Comparison of ENCODE assay signal across 1 cellular context in the genomic region with DNA sequence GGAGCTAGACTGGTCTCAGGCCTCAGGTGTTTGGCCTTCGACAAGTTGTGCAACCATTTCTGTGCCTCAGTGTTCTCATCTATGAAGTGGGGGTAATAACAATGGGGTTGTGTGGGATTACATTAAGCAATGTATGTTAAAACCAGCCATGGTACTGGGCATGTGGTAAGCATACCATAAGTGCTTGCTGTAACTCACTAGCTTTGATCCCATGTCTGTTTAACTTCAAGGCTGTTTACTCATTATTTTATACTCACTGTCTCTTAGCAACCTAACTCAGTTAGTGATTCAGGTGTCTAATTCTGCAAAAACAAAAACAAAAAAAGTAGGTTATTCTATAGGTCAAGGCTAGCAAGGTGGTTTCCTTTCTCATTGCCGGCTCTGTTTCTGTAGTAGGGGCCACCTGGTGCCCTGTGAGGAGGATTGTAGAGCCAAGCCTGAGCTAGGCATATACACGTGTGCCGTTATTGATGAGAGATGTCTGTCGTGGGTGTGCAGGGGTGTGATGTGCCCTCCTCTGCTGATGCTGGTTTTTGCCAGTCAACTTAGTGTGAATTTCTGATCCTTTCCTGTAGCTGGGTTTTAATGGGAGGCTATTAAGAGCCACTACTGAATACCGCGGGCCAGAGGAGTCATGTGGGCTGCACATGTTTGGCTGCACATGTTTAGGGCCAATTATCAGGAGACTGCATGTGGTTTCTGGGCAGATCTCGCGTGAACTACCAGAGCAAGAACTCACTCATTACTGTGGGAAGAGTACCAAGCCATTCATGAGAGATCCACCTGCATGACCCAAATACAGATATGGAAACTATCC.
TF ChIP-seq lines count a peak whose summit lies in the region.

No MANE protein-coding gene starts in this region.

TF ChIP-seq in IMR-90, 13 proteins besides CTCF, POLR2A, EP300 and RAD21:
- TF ChIP-seq CEBPB (IDR thresholded peaks at IDR 0.05; ENCODE audit: low read depth, low read length): peak; percentile 76
- TF ChIP-seq, protein P1, sequence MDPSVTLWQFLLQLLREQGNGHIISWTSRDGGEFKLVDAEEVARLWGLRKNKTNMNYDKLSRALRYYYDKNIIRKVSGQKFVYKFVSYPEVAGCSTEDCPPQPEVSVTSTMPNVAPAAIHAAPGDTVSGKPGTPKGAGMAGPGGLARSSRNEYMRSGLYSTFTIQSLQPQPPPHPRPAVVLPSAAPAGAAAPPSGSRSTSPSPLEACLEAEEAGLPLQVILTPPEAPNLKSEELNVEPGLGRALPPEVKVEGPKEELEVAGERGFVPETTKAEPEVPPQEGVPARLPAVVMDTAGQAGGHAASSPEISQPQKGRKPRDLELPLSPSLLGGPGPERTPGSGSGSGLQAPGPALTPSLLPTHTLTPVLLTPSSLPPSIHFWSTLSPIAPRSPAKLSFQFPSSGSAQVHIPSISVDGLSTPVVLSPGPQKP (IDR thresholded peaks at IDR 0.05; ENCODE audit: borderline replicate concordance, low read depth, low read length): no peak
TF ChIP-seq in IMR-90: peak in this region for 1.
